In the genomic region with DNA sequence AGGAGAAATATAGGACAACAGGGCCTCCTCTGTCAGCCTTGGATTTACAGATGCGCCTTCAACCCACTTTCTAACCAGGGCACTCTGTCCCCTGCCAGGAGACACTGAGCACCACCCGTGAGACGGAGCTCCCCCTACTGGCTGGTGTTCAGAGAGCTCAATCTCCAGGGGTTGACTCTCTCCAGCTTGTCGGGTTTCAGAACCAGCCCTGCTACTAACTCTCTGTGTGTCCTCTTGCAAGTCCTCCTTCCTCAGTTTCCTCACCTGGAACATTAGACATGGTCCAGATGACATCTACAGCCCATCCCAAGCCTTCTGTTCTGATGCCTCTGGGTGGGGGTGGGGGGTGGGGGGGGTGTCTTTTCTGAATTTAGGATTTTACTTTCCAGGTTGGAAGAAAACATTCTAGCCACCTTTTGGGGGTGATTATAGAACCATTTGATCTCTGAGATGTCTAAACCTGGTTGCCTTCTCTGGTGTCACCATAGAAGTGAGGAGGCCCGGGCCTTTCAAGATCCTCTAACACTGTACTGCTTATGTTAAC, we compare ENCODE assay signal across 8 cellular contexts.
A peak's percentile ranks its signal among the peaks of the same experiment; 100 is the strongest.
DNase-seq lines count a peak whose midpoint lies in the region; ATAC-seq, FAIRE-seq and TF ChIP-seq lines count a peak whose summit lies in the region.

No MANE protein-coding gene starts in this region.

- no peak overlapping the region for H3K4me2 ChIP-seq in parathyroid adenoma (ENCODE audit: low read length)

- H3K27me3 ChIP-seq in SJCRH30 (no peaks in the 10 kb centered on the region), parathyroid adenoma (ENCODE audit: control insufficient read depth, insufficient read depth, low read length) (no peaks in the 10 kb centered on the region), transverse colon (no peaks in the 10 kb centered on the region)

- no peak overlapping the region for H3K4me3 ChIP-seq in SJCRH30
- no peak overlapping the region for H3K4me3 ChIP-seq in parathyroid adenoma (ENCODE audit: low read depth, low read length)
- H3K4me3 ChIP-seq in transverse colon = no peak overlapping the region

- 31% methylated on average over 5 of the region's 5 CpGs; no CpG with 5 or more reads in 1 of the 2 donors for WGBS in transverse colon (ENCODE audit: low coverage in 1 of 2), 2 donors

- H3K9me3 ChIP-seq in SJCRH30 (replicated peaks) (no peaks in the 10 kb centered on the region), parathyroid adenoma (ENCODE audit: control insufficient read depth, low read length) (no peaks in the 10 kb centered on the region), transverse colon (no peaks in the 10 kb centered on the region)

- no peaks in the 10 kb centered on the region for H3K79me2 ChIP-seq in parathyroid adenoma

- peak; percentile 95 for TF ChIP-seq RAD21 in Ishikawa (IDR thresholded peaks at IDR 0.05; ENCODE audit: low read depth)

- intact Hi-C loops in transverse colon (cut with DNase I; ENCODE audit: low total_unique reads) = loop anchor here (10.0 kb wide), 1 partner anchor 443 kb away; no protein-coding TSS in a partner anchor

- ATAC-seq in HG03378 (IDR thresholded peaks at IDR 0.05; ENCODE audit: unreplicated experiment) = no peak

- no peak for TF ChIP-seq EP300 in Ishikawa (IDR thresholded peaks at IDR 0.05; ENCODE audit: borderline replicate concordance)
- no peak for TF ChIP-seq EP300 in transverse colon (IDR thresholded peaks at IDR 0.05; ENCODE audit: low read depth)

- TF ChIP-seq CTCF in parathyroid adenoma (IDR thresholded peaks at IDR 0.05) (peak; percentile 66), transverse colon (IDR thresholded peaks at IDR 0.05) (peak; percentile 58 to 78 (median 73))

- no peak for FAIRE-seq in GM12891 (lab: Jason Lieb, UNC)

- H3K36me3 ChIP-seq in SJCRH30 = no peaks in the 10 kb centered on the region
- H3K36me3 ChIP-seq in parathyroid adenoma (ENCODE audit: control insufficient read depth, insufficient read depth, low read length) = no peaks in the 10 kb centered on the region
- H3K36me3 ChIP-seq in transverse colon = no peaks in the 10 kb centered on the region

- TF ChIP-seq POLR2A in GM12891 (IDR thresholded peaks at IDR 0.05; ENCODE audit: low read depth, low read length) (no peak), transverse colon (IDR thresholded peaks at IDR 0.05) (no peak)

- no peak overlapping the region for H3K9ac ChIP-seq in parathyroid adenoma

- in situ Hi-C loops in transverse colon (cut with MboI; ENCODE audit: low pct_ligation_motif_present in 1 of 4, low pct_unique_long_range_greater_than_20kb in 1 of 4, low sequenced_read_pairs in 3 of 4) = loop anchor here in 1 of 4 donors (25.0 kb wide), 2 partner anchors 530 to 595 kb away; no protein-coding TSS in a partner anchor

- H3K4me1 ChIP-seq in SJCRH30 = no peaks in the 10 kb centered on the region
- peaks cover 10% of the 10 kb centered on the region for H3K4me1 ChIP-seq in parathyroid adenoma
- peaks cover 0 to 8% (median 2%) of the 10 kb centered on the region in 4 donors for H3K4me1 ChIP-seq in transverse colon

- DNase-seq in GM12891 (ENCODE audit: insufficient read length, low spot score) (peak; percentile 59), SJCRH30 (peak; percentile 56 to 74), glomerular endothelial cell (ENCODE audit: extremely low read depth, low read depth, low spot score) (peak; percentile 25), transverse colon (peak; percentile 86)
- peak in 3 of 4 experiments; percentile 32 to 48 (median 34) for DNase-seq in activated naive CD4-positive, alpha-beta T cell (lab: John Stamatoyannopoulos, UW)

- no peak overlapping the region for H2AFZ ChIP-seq in parathyroid adenoma

- no peak overlapping the region for H3K27ac ChIP-seq in SJCRH30
- H3K27ac ChIP-seq in parathyroid adenoma = no peak overlapping the region
- peak overlapping the region; percentile 28 to 44 (median 40) for H3K27ac ChIP-seq in transverse colon

TF ChIP-seq in GM12891, 5 proteins besides CTCF, POLR2A, EP300 and RAD21:
- TF ChIP-seq POU2F2 (IDR thresholded peaks at IDR 0.05; ENCODE audit: low read depth, low read length) (no peak), PAX5 (IDR thresholded peaks at IDR 0.05; ENCODE audit: insufficient read depth, low read length, severe bottlenecking) (no peak), SPI1 (IDR thresholded peaks at IDR 0.05; ENCODE audit: low read depth, low read length) (no peak), TAF1 (IDR thresholded peaks at IDR 0.05; ENCODE audit: low read depth, low read length) (no peak), POLR2AphosphoS5 (IDR thresholded peaks at IDR 0.05; ENCODE audit: low read depth, low read length) (no peak)
TF ChIP-seq in GM12891: peak in this region for 0.

TF ChIP-seq in Ishikawa, 13 proteins besides CTCF, POLR2A, EP300 and RAD21:
- TF ChIP-seq EGR1 (IDR thresholded peaks at IDR 0.05) (no peak), TCF12 (IDR thresholded peaks at IDR 0.05; ENCODE audit: low read depth) (no peak), FOXM1 (IDR thresholded peaks at IDR 0.05; ENCODE audit: borderline replicate concordance, low read depth) (no peak), CEBPB (IDR thresholded peaks at IDR 0.05) (no peak), TEAD4 (IDR thresholded peaks at IDR 0.05) (no peak), CREB1 (IDR thresholded peaks at IDR 0.05; ENCODE audit: low read depth) (no peak), TAF1 (IDR thresholded peaks at IDR 0.05; ENCODE audit: low read depth) (no peak), NFIC (IDR thresholded peaks at IDR 0.05) (no peak), YY1 (IDR thresholded peaks at IDR 0.05; ENCODE audit: low read depth) (no peak)
- TF ChIP-seq, protein P1, sequence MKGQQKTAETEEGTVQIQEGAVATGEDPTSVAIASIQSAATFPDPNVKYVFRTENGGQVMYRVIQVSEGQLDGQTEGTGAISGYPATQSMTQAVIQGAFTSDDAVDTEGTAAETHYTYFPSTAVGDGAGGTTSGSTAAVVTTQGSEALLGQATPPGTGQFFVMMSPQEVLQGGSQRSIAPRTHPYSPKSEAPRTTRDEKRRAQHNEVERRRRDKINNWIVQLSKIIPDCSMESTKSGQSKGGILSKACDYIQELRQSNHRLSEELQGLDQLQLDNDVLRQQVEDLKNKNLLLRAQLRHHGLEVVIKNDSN (IDR thresholded peaks at IDR 0.05) = no peak
- TF ChIP-seq, protein P2, sequence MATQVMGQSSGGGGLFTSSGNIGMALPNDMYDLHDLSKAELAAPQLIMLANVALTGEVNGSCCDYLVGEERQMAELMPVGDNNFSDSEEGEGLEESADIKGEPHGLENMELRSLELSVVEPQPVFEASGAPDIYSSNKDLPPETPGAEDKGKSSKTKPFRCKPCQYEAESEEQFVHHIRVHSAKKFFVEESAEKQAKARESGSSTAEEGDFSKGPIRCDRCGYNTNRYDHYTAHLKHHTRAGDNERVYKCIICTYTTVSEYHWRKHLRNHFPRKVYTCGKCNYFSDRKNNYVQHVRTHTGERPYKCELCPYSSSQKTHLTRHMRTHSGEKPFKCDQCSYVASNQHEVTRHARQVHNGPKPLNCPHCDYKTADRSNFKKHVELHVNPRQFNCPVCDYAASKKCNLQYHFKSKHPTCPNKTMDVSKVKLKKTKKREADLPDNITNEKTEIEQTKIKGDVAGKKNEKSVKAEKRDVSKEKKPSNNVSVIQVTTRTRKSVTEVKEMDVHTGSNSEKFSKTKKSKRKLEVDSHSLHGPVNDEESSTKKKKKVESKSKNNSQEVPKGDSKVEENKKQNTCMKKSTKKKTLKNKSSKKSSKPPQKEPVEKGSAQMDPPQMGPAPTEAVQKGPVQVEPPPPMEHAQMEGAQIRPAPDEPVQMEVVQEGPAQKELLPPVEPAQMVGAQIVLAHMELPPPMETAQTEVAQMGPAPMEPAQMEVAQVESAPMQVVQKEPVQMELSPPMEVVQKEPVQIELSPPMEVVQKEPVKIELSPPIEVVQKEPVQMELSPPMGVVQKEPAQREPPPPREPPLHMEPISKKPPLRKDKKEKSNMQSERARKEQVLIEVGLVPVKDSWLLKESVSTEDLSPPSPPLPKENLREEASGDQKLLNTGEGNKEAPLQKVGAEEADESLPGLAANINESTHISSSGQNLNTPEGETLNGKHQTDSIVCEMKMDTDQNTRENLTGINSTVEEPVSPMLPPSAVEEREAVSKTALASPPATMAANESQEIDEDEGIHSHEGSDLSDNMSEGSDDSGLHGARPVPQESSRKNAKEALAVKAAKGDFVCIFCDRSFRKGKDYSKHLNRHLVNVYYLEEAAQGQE (IDR thresholded peaks at IDR 0.05; ENCODE audit: low read depth) = no peak
- TF ChIP-seq, protein P3, sequence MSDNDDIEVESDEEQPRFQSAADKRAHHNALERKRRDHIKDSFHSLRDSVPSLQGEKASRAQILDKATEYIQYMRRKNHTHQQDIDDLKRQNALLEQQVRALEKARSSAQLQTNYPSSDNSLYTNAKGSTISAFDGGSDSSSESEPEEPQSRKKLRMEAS (IDR thresholded peaks at IDR 0.05) = no peak

Comparison
In these comparisons a context has a peak if more than half of its experiments do, and no peak if none do; other contexts are left out.
1. DNase-seq: peak in every context shown above with its lines; median percentile 86 in transverse colon; 65 in SJCRH30; 59 in GM12891; 34 in activated naive CD4-positive, alpha-beta T cell; 25 in glomerular endothelial cell.
2. H3K27ac ChIP-seq: peak in transverse colon (4 of 4); none in SJCRH30 (single experiment) and parathyroid adenoma (single experiment).